In the genomic region with DNA sequence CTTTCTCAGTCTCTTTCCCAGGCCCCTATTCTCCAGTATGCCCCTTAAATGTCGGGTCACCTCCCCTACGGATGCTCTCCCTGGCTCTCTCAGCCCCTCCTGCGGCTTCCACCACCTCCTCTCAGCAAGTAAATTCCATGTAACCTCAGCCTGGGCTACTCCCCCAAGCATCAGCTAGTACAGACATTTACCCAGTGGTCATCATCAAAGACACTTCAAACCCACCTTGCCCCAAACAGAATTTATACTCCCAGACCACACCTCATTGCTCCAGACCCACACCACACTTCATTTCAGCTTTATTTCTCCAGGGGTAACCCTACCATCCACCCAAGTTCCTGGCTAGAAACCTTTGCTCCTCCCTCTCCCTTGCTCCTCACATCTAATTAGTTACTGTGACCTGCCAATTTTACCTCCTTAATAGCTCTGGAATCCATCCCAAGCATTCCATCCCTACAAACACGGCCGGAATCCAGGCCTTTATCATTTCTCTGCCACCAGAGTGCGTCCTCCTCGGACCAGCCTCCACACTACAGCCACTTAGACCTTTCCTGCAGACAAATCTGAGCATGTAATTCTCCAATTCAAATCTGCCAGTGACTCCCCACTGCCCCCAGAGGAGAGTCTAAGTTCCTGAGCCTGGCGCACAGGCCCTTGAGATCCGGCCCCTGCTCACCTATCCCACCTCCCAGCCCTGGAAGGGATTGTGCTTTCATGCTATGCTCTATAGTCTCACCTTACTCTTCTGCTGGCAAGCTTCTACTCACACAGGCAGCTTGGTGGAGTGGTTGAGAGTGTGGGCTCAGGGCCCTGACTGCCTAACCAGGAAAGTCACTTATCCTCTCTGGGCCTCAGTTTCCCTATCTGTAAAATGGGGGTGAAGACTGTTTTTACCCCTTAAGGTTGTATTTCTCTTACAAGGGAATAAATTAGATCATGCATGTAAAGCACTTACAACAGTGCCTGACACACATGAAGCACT, we compare ENCODE assay signal across 9 cellular contexts. TPM values are rescaled to one million over a fixed set of nuclear protein-coding genes. Genes with fewer than 3 reads are reported as not detected.
DNase-seq lines count a peak whose midpoint lies in the region; ATAC-seq and TF ChIP-seq lines count a peak whose summit lies in the region.
"Had no signal": no experiment of that assay in that cellular context is flagged by ENCODE, and none has a peak within 500 bp of the region (broad histone marks: within the 10 kb centered on the region; RNA-seq: fewer than 3 reads in every experiment).

No MANE protein-coding gene starts in this region.

- CTCF ChIA-PET in MCF 10A (lab: Yijun Ruan, JAX) = interaction anchor here (0.5 to 1.5 kb wide), 13 partner anchors 14 to 309 kb away, joined by 3 to 4 read pairs (median 3); no protein-coding TSS in a partner anchor

- no peaks in the 10 kb centered on the region for H3F3A ChIP-seq in DOHH2 (ENCODE audit: control insufficient read depth, insufficient read depth)

- intact Hi-C loops in MCF 10A (cut with micrococcal nuclease) = loop anchor here (1.0 to 10.0 kb wide), 2 partner anchors 88 to 309 kb away; partner anchors contain the start of gene EFNB1

- no peaks in the 10 kb centered on the region for H3K79me1 ChIP-seq in mesendoderm (ENCODE audit: low read length)

- BruUV-seq in MCF 10A (replicated peaks; lab: Mats Ljungman, UMichigan) = no TSS peak

- H4K8ac ChIP-seq in mesendoderm (ENCODE audit: low read depth, low read length) = no peak overlapping the region

- H3K4me1 Mint-ChIP-seq in MCF 10A (ENCODE audit: insufficient read depth, unreplicated experiment) = no peaks in the 10 kb centered on the region

- ATAC-seq in HG02623 (IDR thresholded peaks at IDR 0.05; ENCODE audit: unreplicated experiment) (no peak), GM21515 (IDR thresholded peaks at IDR 0.05; ENCODE audit: unreplicated experiment) (no peak)

- no peak overlapping the region for H3K4me3 Mint-ChIP-seq in MCF 10A (ENCODE audit: unreplicated experiment)

- H3K27ac Mint-ChIP-seq in MCF 10A (ENCODE audit: low read depth, unreplicated experiment) = no peak overlapping the region

- H2BK5ac ChIP-seq in mesendoderm (ENCODE audit: low read length) = no peak overlapping the region

- no peak overlapping the region for H4K5ac ChIP-seq in mesendoderm (ENCODE audit: low read length)

- no peak overlapping the region for H2BK15ac ChIP-seq in mesendoderm (replicated peaks; ENCODE audit: low read depth)

- no peak overlapping the region for H3K27ac ChIP-seq in DOHH2 (ENCODE audit: low read depth, low read length)
- H3K27ac ChIP-seq in mesendoderm (ENCODE audit: low read depth, low read length) = no peak overlapping the region
- H3K27ac ChIP-seq: upper lobe of left lung had no signal

- POLR2A ChIA-PET in MCF 10A (lab: Yijun Ruan, JAX) = interaction anchor here (0.6 kb wide), 1 partner anchor 305 kb away, joined by 3 read pairs; the partner anchor contains the start of gene EFNB1

- H3K9me3 ChIP-seq in DOHH2 (ENCODE audit: control insufficient read depth, insufficient read depth, low read length) = no peaks in the 10 kb centered on the region
- H3K9me3 ChIP-seq: upper lobe of left lung had no signal

- H3K79me2 ChIP-seq in DOHH2 (ENCODE audit: control insufficient read depth, low read length) (no peaks in the 10 kb centered on the region), mesendoderm (ENCODE audit: control insufficient read depth, insufficient read depth, low read length) (no peaks in the 10 kb centered on the region)

- H4K20me1 ChIP-seq in DOHH2 (ENCODE audit: control insufficient read depth, insufficient read depth, low read depth, low read length) = no peaks in the 10 kb centered on the region

- no peaks in the 10 kb centered on the region for H3K9me3 Mint-ChIP-seq in MCF 10A (ENCODE audit: unreplicated experiment)

- H3K36me3 Mint-ChIP-seq in MCF 10A (ENCODE audit: insufficient read depth, unreplicated experiment) = no peaks in the 10 kb centered on the region

- H3K4ac ChIP-seq in mesendoderm (ENCODE audit: low read depth, low read length) = no peak overlapping the region

- H3K9me2 ChIP-seq in DOHH2 (replicated peaks; ENCODE audit: control insufficient read depth, low read length) = no peaks in the 10 kb centered on the region

- no peak overlapping the region for H3K9ac ChIP-seq in mesendoderm (ENCODE audit: low read length)

- no peak overlapping the region for H3K23ac ChIP-seq in mesendoderm (ENCODE audit: low read length)

- no peaks in the 10 kb centered on the region for H3K4me1 ChIP-seq in DOHH2 (ENCODE audit: control insufficient read depth, low read length)
- no peaks in the 10 kb centered on the region for H3K4me1 ChIP-seq in mesendoderm (ENCODE audit: control insufficient read depth, low read depth, low read length)

- H3K56ac ChIP-seq in mesendoderm (ENCODE audit: low read length) = no peak overlapping the region

- peaks cover 61% of the 10 kb centered on the region for H3K27me3 Mint-ChIP-seq in MCF 10A (ENCODE audit: insufficient read depth, unreplicated experiment)

- no peak overlapping the region for H3K18ac ChIP-seq in mesendoderm (ENCODE audit: low read length)

- peak; percentile 7 for DNase-seq in LoVo (ENCODE audit: low spot score)
- DNase-seq in MCF 10A (ENCODE audit: unreplicated experiment) = peak; percentile 65
- DNase-seq in mesendoderm = peak; percentile 96
- no peak for DNase-seq in NCI-H128 (lab: John Stamatoyannopoulos, UW; ENCODE audit: unreplicated experiment)
- no peak for DNase-seq in NK-92 (lab: John Stamatoyannopoulos, UW; ENCODE audit: unreplicated experiment)
- DNase-seq: upper lobe of left lung had no signal

- TF ChIP-seq CTCF in DOHH2 (IDR thresholded peaks at IDR 0.05; ENCODE audit: low read depth, low read length, poor library complexity, severe bottlenecking) (peak; percentile 23), MCF 10A (IDR thresholded peaks at IDR 0.05; ENCODE audit: unreplicated experiment) (peak; percentile 51)

- H3K36me3 ChIP-seq in DOHH2 (ENCODE audit: control insufficient read depth, low read length) (no peaks in the 10 kb centered on the region), mesendoderm (ENCODE audit: control insufficient read depth, insufficient read depth, low read length) (no peaks in the 10 kb centered on the region)
- H3K36me3 ChIP-seq: upper lobe of left lung had no signal

- H3K4me3 ChIP-seq in DOHH2 (ENCODE audit: low read length) = no peak overlapping the region
- no peak overlapping the region for H3K4me3 ChIP-seq in mesendoderm (ENCODE audit: low read length)
- H3K4me3 ChIP-seq: upper lobe of left lung had no signal

- H3K27me3 ChIP-seq in DOHH2 (ENCODE audit: control insufficient read depth, low read length) (no peaks in the 10 kb centered on the region), mesendoderm (ENCODE audit: insufficient read depth, low read length, poor library complexity) (no peaks in the 10 kb centered on the region)

- no peak overlapping the region for H2BK120ac ChIP-seq in mesendoderm (ENCODE audit: low read depth, low read length)

- H3K4me2 ChIP-seq in DOHH2 (ENCODE audit: low read length) (no peak overlapping the region), mesendoderm (ENCODE audit: low read length) (no peak overlapping the region)

- no CpG with 5 or more reads among the region's 9 CpGs for WGBS in mesendoderm (ENCODE audit: extremely low coverage, insufficient coverage, low lambda C conversion rate)

- no peak overlapping the region for H2AK5ac ChIP-seq in mesendoderm (ENCODE audit: low read length)

RNA-seq across cellular contexts. Expression of gene PJA1, which starts 31.4 kb away (rescaled TPM):
- total RNA-seq in MCF 10A (2022) = 12.6 and 14.1 TPM in 2 replicates
- 40.2 TPM for polyA plus RNA-seq in mesendoderm (2013, experiment 1 of 2)
- 43.1 TPM for polyA plus RNA-seq in mesendoderm (2013, experiment 2 of 2)

Comparison
In these comparisons a context has a peak if more than half of its experiments do, and no peak if none do; other contexts are left out.
1. DNase-seq: peak in LoVo (single experiment), MCF 10A (single experiment) and mesendoderm (single experiment); none in NCI-H128 (single experiment) and NK-92 (single experiment).